12 cellular contexts compared by ENCODE assay signal in the genomic region with DNA sequence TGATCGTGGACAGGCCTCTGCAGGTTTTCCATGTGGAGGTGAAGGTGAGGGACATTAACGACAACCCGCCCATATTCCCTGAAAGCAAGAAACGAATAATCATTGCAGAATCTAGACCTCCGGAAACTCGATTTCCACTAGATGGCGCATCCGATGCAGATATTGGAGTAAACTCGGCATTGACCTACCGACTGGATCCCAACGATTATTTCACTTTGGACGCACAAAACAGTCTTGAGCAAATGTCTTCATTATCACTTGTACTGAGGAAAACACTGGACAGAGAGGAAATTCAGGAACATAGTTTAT. TPM values are rescaled to one million over a fixed set of nuclear protein-coding genes. Genes with fewer than 3 reads are reported as not detected.
DNase-seq lines count a peak whose midpoint lies in the region; ATAC-seq and TF ChIP-seq lines count a peak whose summit lies in the region.
"Had no signal": no experiment of that assay in that cellular context is flagged by ENCODE, and none has a peak within 500 bp of the region (broad histone marks: within the 10 kb centered on the region; RNA-seq: fewer than 3 reads in every experiment).

No MANE protein-coding gene starts in this region.

- H2AFZ ChIP-seq in PC-9 (no peak overlapping the region), hepatocyte (no peak overlapping the region)

- H3K27me3 ChIP-seq in PC-9 (ENCODE audit: insufficient read depth, low read depth): 0 out of 2 replicates have a peak, but pooled peaks cover under 1% of the 10 kb centered on the region
- no peaks in the 10 kb centered on the region for H3K27me3 ChIP-seq in hepatocyte
- H3K27me3 ChIP-seq in subcutaneous abdominal adipose tissue (ENCODE audit: control insufficient read depth in 5 of 5, insufficient read depth in 4 of 5, low read length in 5 of 5): peaks cover 0 to 8% (median 4%) of the 10 kb centered on the region in 5 donors
- peaks cover 0 to 88% (median 46%) of the 10 kb centered on the region in 7 donors for H3K27me3 ChIP-seq in heart right ventricle

- H3K4me1 ChIP-seq in PC-9 (replicated peaks; ENCODE audit: insufficient read depth): no peaks in the 10 kb centered on the region
- no peaks in the 10 kb centered on the region for H3K4me1 ChIP-seq in hepatocyte (ENCODE audit: insufficient read depth)
- peaks cover 0 to 9% (median 0%) of the 10 kb centered on the region in 5 donors for H3K4me1 ChIP-seq in subcutaneous abdominal adipose tissue (ENCODE audit: control insufficient read depth in 5 of 5, insufficient read depth in 5 of 5, low read length in 5 of 5)
- H3K4me1 ChIP-seq in heart right ventricle: no peaks in the 10 kb centered on the region
- H3K4me1 ChIP-seq: stomach had no signal

- H3K9ac ChIP-seq in subcutaneous abdominal adipose tissue (ENCODE audit: low read length in 5 of 5): no peak overlapping the region

- H3F3A ChIP-seq in PC-9 (ENCODE audit: insufficient read depth, low read depth): no peaks in the 10 kb centered on the region

- CTCF ChIA-PET in PC-9 (lab: Charles Lee): interaction anchor here (0.9 kb wide), 1 partner anchor 157 kb away, joined by 5 read pairs; no protein-coding TSS in a partner anchor

- DNase-seq in DMS 273 (lab: John Stamatoyannopoulos, UW; ENCODE audit: unreplicated experiment) (peak; percentile 69), DMS 273 treated with DMSO at 0.1 percent for 48 hours (lab: John Stamatoyannopoulos, UW) (no peak), PC-9 (no peak), hepatocyte (ENCODE audit: low spot score) (no peak), ureter (ENCODE audit: low spot score) (no peak), NCI-H524 treated with DMSO at 0.1 percent for 48 hours (lab: John Stamatoyannopoulos, UW) (no peak), heart right ventricle (no peak)
- DNase-seq: IMR-90, OCI-M1, stomach had no signal

- ATAC-seq in heart right ventricle: no peak

- no peak overlapping the region for H3K4me2 ChIP-seq in PC-9
- peak overlapping the region; percentile 65 for H3K4me2 ChIP-seq in hepatocyte

- H3K9me2 ChIP-seq in PC-9 (ENCODE audit: insufficient read depth): no peaks in the 10 kb centered on the region; the same call in 1 of the 2 replicates
- no peaks in the 10 kb centered on the region for H3K9me2 ChIP-seq in hepatocyte (replicated peaks; ENCODE audit: insufficient read depth)

- H3K4me3 ChIP-seq in PC-9: no peak overlapping the region
- H3K4me3 ChIP-seq in hepatocyte: no peak overlapping the region
- peak overlapping the region; percentile 27 to 67 (median 51) for H3K4me3 ChIP-seq in subcutaneous abdominal adipose tissue (ENCODE audit: low read depth in 1 of 5, low read length in 5 of 5)
- H3K4me3 ChIP-seq in heart right ventricle: peak overlapping the region in 1 of 10 donors; percentile 23
- H3K4me3 ChIP-seq: skin epidermis had no signal

- intact Hi-C loops in PC-9 (cut with micrococcal nuclease; ENCODE audit: unreplicated experiment) (loop anchor here (1.0 to 5.0 kb wide), 2 partner anchors 40 to 158 kb away; no protein-coding TSS in a partner anchor), heart right ventricle (cut with DNase I) (loop anchor here in 3 of 10 donors (5.0 to 10.0 kb wide), 2 partner anchors 160 to 162 kb away; no protein-coding TSS in a partner anchor)

- no peaks in the 10 kb centered on the region for H3K36me3 ChIP-seq in PC-9 (ENCODE audit: low read depth)
- no peaks in the 10 kb centered on the region for H3K36me3 ChIP-seq in hepatocyte (replicated peaks; ENCODE audit: insufficient read depth, low read depth)
- H3K36me3 ChIP-seq in subcutaneous abdominal adipose tissue (ENCODE audit: control insufficient read depth in 5 of 5, insufficient read depth in 5 of 5, low read length in 5 of 5): no peaks in the 10 kb centered on the region
- no peaks in the 10 kb centered on the region for H3K36me3 ChIP-seq in heart right ventricle

- H3K79me2 ChIP-seq in PC-9 (ENCODE audit: low read depth) (no peaks in the 10 kb centered on the region), hepatocyte (peaks cover 20% of the 10 kb centered on the region)

- H3K27ac ChIP-seq in PC-9 (no peak overlapping the region), hepatocyte (no peak overlapping the region), subcutaneous abdominal adipose tissue (ENCODE audit: low read depth, low read length) (no peak overlapping the region), heart right ventricle (no peak overlapping the region)
- H3K27ac ChIP-seq: skin epidermis, stomach had no signal

- peaks cover 6% of the 10 kb centered on the region for H3K9me3 ChIP-seq in PC-9 (ENCODE audit: insufficient read depth, low read depth)
- H3K9me3 ChIP-seq in hepatocyte (ENCODE audit: low read depth): peaks cover 6% of the 10 kb centered on the region
- H3K9me3 ChIP-seq in subcutaneous abdominal adipose tissue (ENCODE audit: control insufficient read depth in 5 of 5, low read length in 5 of 5): peaks cover 2 to 25% (median 20%) of the 10 kb centered on the region in 5 donors
- H3K9me3 ChIP-seq in heart right ventricle: peaks cover 0 to 51% (median 12%) of the 10 kb centered on the region in 11 donors

- no TSS peak for BruUV-seq in PC-9 (replicated peaks; lab: Mats Ljungman, UMichigan)

- POLR2A ChIA-PET in PC-9 (lab: Charles Lee; ENCODE audit: unreplicated experiment): no interaction called here

- TF ChIP-seq CTCF in PC-9 (conservative IDR thresholded peaks at IDR 0.05) (0 out of 2 replicates have a peak, but pooled peaks have one; percentile 26), hepatocyte (IDR thresholded peaks at IDR 0.05; ENCODE audit: poor library complexity) (peak; percentile 30), heart right ventricle (IDR thresholded peaks at IDR 0.05) (peak in 1 of 9 donors; percentile 3)

- H4K20me1 ChIP-seq in PC-9 (ENCODE audit: insufficient read depth): no peaks in the 10 kb centered on the region
- no peaks in the 10 kb centered on the region for H4K20me1 ChIP-seq in hepatocyte (ENCODE audit: insufficient read depth, poor library complexity, severe bottlenecking)

- WGBS in hepatocyte (ENCODE audit: low lambda C conversion rate, missing lambda C conversion rate): 64% methylated on average over 12 of the region's 12 CpGs
- 10 to 13% methylated on average over 12 of the region's 12 CpGs for WGBS in heart right ventricle, 2 donors

RNA-seq across cellular contexts. Expression of a gene that starts 0.6 kb away (rescaled TPM):
- not detected in 2 replicates for total RNA-seq in PC-9 (2021)
- total RNA-seq in hepatocyte: 4.1 and 4.3 TPM in 2 replicates
- polyA plus RNA-seq in hepatocyte: 0.27 and 1.2 TPM in 2 replicates
- 0.42 TPM for total RNA-seq in ureter
- not detected for total RNA-seq in heart right ventricle
- not detected for polyA plus RNA-seq in heart right ventricle
- total RNA-seq: IMR-90 had no signal
- polyA plus RNA-seq: IMR-90 had no signal

RNA-seq across cellular contexts. Expression of a gene that starts 7.4 kb away (rescaled TPM):
- total RNA-seq in PC-9 (2021) (not detected in 2 replicates), hepatocyte (18.7 TPM in 2 replicates), ureter (0.89 TPM), heart right ventricle (under 1 TPM in 1 of 10 donors, not detected in 9; 0.11 TPM)
- polyA plus RNA-seq in hepatocyte (7.2 and 7.8 TPM in 2 replicates), heart right ventricle (under 1 TPM in 1 of 2 donors, not detected in 1; 0.01 TPM)
- total RNA-seq: IMR-90 had no signal
- polyA plus RNA-seq: IMR-90 had no signal

RNA-seq across cellular contexts. Expression of a gene that starts 13.8 kb away (rescaled TPM):
- total RNA-seq in PC-9 (2021): not detected in 2 replicates
- total RNA-seq in hepatocyte: 1.8 and 4.5 TPM in 2 replicates
- 2.5 TPM in 2 replicates for polyA plus RNA-seq in hepatocyte
- total RNA-seq in ureter: 0.57 TPM
- total RNA-seq in heart right ventricle: under 1 TPM in 1 of 10 donors, not detected in 9; 0.07 TPM
- not detected for polyA plus RNA-seq in heart right ventricle
- polyA plus RNA-seq: IMR-90 had no signal

RNA-seq across cellular contexts. Expression of a gene that starts 26.8 kb away (rescaled TPM):
- total RNA-seq in PC-9 (2021): not detected in 2 replicates
- 9.7 and 13.8 TPM in 2 replicates for total RNA-seq in hepatocyte
- 7.4 and 7.7 TPM in 2 replicates for polyA plus RNA-seq in hepatocyte
- 1.5 TPM for total RNA-seq in ureter
- under 1 TPM in 7 of 10 donors, not detected in 3; 0.02 to 0.37 (median 0.07) TPM for total RNA-seq in heart right ventricle
- polyA plus RNA-seq in heart right ventricle: under 1 TPM in 1 of 2 donors, not detected in 1; under 0.01 TPM

RNA-seq across cellular contexts. Expression of a gene that starts 34.4 kb away (rescaled TPM):
- total RNA-seq in PC-9 (2021): not detected in 2 replicates
- 1.5 and 2.5 TPM in 2 replicates for total RNA-seq in hepatocyte
- polyA plus RNA-seq in hepatocyte: 0.57 and 0.90 TPM in 2 replicates
- total RNA-seq in ureter: 0.34 TPM
- under 1 TPM in 4 of 10 donors, not detected in 6; 0.05 to 0.15 (median 0.07) TPM for total RNA-seq in heart right ventricle
- polyA plus RNA-seq in heart right ventricle: not detected
- polyA plus RNA-seq: IMR-90 had no signal

Comparison
In these comparisons a context has a peak if more than half of its experiments do, and no peak if none do; other contexts are left out.
1. H3K4me3 ChIP-seq: peak in subcutaneous abdominal adipose tissue (5 of 5); none in PC-9 (single experiment) and hepatocyte (single experiment).
2. RNA of a gene that starts 7.4 kb away (total RNA-seq): 18.7 TPM in hepatocyte; 0.89 TPM in ureter (single experiment), 0.11 TPM in heart right ventricle and not detected in PC-9; every median in the first group is over 10 times any median in the second.